37 cellular contexts compared by ENCODE assay signal in the genomic region with DNA sequence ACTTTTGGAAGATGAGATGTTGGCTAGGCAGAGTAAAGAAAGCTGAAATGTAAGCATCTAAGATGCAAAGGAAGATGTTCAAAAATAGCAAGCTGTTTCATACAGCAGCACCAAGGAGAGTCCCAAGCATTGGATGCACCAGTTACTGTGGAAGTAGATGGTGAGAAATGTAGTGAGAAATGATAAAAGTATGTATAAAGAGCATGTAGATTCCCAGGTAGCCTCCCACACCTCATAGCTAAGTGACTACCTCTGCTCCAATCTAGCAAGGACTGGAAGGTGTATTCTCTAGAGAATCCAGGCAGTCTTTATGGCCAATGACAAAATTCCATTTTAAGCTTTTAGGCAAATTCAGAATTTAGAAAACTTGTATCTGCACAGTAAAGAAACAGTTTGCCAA. TPM values are rescaled to one million over a fixed set of nuclear protein-coding genes. Genes with fewer than 3 reads are reported as not detected.
"Had no signal": no experiment of that assay in that cellular context is flagged by ENCODE, and none has a peak within 500 bp of the region (broad histone marks: within the 10 kb centered on the region; RNA-seq: fewer than 3 reads in every experiment).

No MANE protein-coding gene starts in this region.

- H3K4me3 Mint-ChIP-seq: activated B cell treated with CpG ODN at 0.5 μM for 24 hours; activated CD4-positive, alpha-beta memory T cell treated with anti-CD3 and anti-CD28 coated beads for 36 hours; activated CD4-positive, alpha-beta T cell treated with anti-CD3 and anti-CD28 coated beads, Interleukin-2, amount 10 ng/mL, durations not matched to agents 24 days and 14 days; activated CD8-positive, alpha-beta T cell treated with anti-CD3 and anti-CD28 coated beads for 36 hours; activated naive CD4-positive, alpha-beta T cell treated with anti-CD3 and anti-CD28 coated beads, Interleukin-2, amount 10 ng/mL, durations not matched to agents 7 days and 5 days; activated naive CD4-positive, alpha-beta T cell treated with anti-CD3 and anti-CD28 coated beads, Interleukin-2, amount 50 U/mL, for 24 hours; activated naive CD8-positive, alpha-beta T cell; activated naive CD8-positive, alpha-beta T cell treated with anti-CD3 and anti-CD28 coated beads, Interleukin-2, amount 10 ng/mL, durations not matched to agents 7 days and 5 days; activated naive CD8-positive, alpha-beta T cell treated with anti-CD3 and anti-CD28 coated beads, Interleukin-2, amount 50 U/mL, for 24 hours; brain; central memory CD8-positive, alpha-beta T cell; T-cell; T-helper 17 cell; T-helper 2 cell treated with Interferon-gamma antibody and Interleukin-4, amounts not matched to agents 5 μg/mL and 100 μg/mL, for 36 hours had no signal

- ATAC-seq: activated CD8-positive, alpha-beta T cell treated with anti-CD3 and anti-CD28 coated beads for 36 hours; activated naive CD8-positive, alpha-beta T cell treated with anti-CD3 and anti-CD28 coated beads, Interleukin-2, amount 50 U/mL, for 24 hours; T-cell; T-helper 17 cell had no signal

- H3K9me3 ChIP-seq: ascending aorta had no signal

- H3K27me3 Mint-ChIP-seq: activated naive CD4-positive, alpha-beta T cell treated with anti-CD3 and anti-CD28 coated beads, Interleukin-2, amount 10 ng/mL, durations not matched to agents 7 days and 5 days had no signal

- H3K4me1 ChIP-seq: ascending aorta had no signal

- H3K27ac Mint-ChIP-seq: activated B cell treated with CpG ODN at 0.5 μM for 24 hours; activated CD4-positive, alpha-beta memory T cell treated with anti-CD3 and anti-CD28 coated beads for 36 hours; activated CD4-positive, alpha-beta T cell treated with anti-CD3 and anti-CD28 coated beads, Interleukin-2, amount 10 ng/mL, durations not matched to agents 24 days and 14 days; activated CD8-positive, alpha-beta T cell treated with anti-CD3 and anti-CD28 coated beads for 36 hours; activated naive CD4-positive, alpha-beta T cell treated with anti-CD3 and anti-CD28 coated beads, Interleukin-2, amount 10 ng/mL, durations not matched to agents 7 days and 5 days; activated naive CD4-positive, alpha-beta T cell treated with anti-CD3 and anti-CD28 coated beads, Interleukin-2, amount 50 U/mL, for 24 hours; activated naive CD8-positive, alpha-beta T cell; activated naive CD8-positive, alpha-beta T cell treated with anti-CD3 and anti-CD28 coated beads, Interleukin-2, amount 10 ng/mL, durations not matched to agents 7 days and 5 days; activated naive CD8-positive, alpha-beta T cell treated with anti-CD3 and anti-CD28 coated beads, Interleukin-2, amount 50 U/mL, for 24 hours; activated T-helper 2 cell treated with anti-CD3 and anti-CD28 coated beads, Interferon-gamma antibody, Interleukin-2, Interleukin-4, amounts not matched to agents 10 μg/mL and 5 μg/mL and 100 μg/mL, durations not matched to agents 14 hours and 24 hours and 36 hours; brain; T-cell; T-helper 17 cell; T-helper 2 cell treated with Interferon-gamma antibody and Interleukin-4, amounts not matched to agents 5 μg/mL and 100 μg/mL, for 36 hours had no signal

- H3K36me3 Mint-ChIP-seq: activated CD4-positive, alpha-beta memory T cell treated with anti-CD3 and anti-CD28 coated beads for 36 hours; activated naive CD4-positive, alpha-beta T cell treated with anti-CD3 and anti-CD28 coated beads, Interleukin-2, amount 10 ng/mL, durations not matched to agents 7 days and 5 days; activated naive CD4-positive, alpha-beta T cell treated with anti-CD3 and anti-CD28 coated beads, Interleukin-2, amount 50 U/mL, for 24 hours; activated naive CD8-positive, alpha-beta T cell; brain; T-cell had no signal

- H3K36me3 ChIP-seq: ascending aorta, cardiac muscle cell had no signal

- H3K27me3 ChIP-seq: ascending aorta, cardiac muscle cell had no signal

- H3K27ac ChIP-seq: ascending aorta, cardiac muscle cell, VCaP had no signal

- H3K4me1 Mint-ChIP-seq: activated B cell treated with CpG ODN at 0.5 μM for 24 hours; activated CD4-positive, alpha-beta T cell treated with anti-CD3 and anti-CD28 coated beads, Interleukin-2, amount 10 ng/mL, durations not matched to agents 24 days and 14 days; activated naive CD4-positive, alpha-beta T cell treated with anti-CD3 and anti-CD28 coated beads, Interleukin-2, amount 10 ng/mL, durations not matched to agents 7 days and 5 days; activated naive CD8-positive, alpha-beta T cell treated with anti-CD3 and anti-CD28 coated beads, Interleukin-2, amount 10 ng/mL, durations not matched to agents 7 days and 5 days; brain; central memory CD8-positive, alpha-beta T cell; T-cell; T-helper 17 cell had no signal

- H3K9me3 Mint-ChIP-seq: activated CD4-positive, alpha-beta memory T cell treated with anti-CD3 and anti-CD28 coated beads for 36 hours; activated CD4-positive, alpha-beta T cell treated with anti-CD3 and anti-CD28 coated beads, Interleukin-2, amount 10 ng/mL, durations not matched to agents 24 days and 14 days; activated naive CD4-positive, alpha-beta T cell treated with anti-CD3 and anti-CD28 coated beads, Interleukin-2, amount 50 U/mL, for 24 hours; activated naive CD8-positive, alpha-beta T cell treated with anti-CD3 and anti-CD28 coated beads, Interleukin-2, amount 10 ng/mL, durations not matched to agents 7 days and 5 days; activated naive CD8-positive, alpha-beta T cell treated with anti-CD3 and anti-CD28 coated beads, Interleukin-2, amount 50 U/mL, for 24 hours; activated T-helper 2 cell treated with anti-CD3 and anti-CD28 coated beads, Interferon-gamma antibody, Interleukin-2, Interleukin-4, amounts not matched to agents 10 μg/mL and 5 μg/mL and 100 μg/mL, durations not matched to agents 14 hours and 24 hours and 36 hours; central memory CD8-positive, alpha-beta T cell; T-cell; T-helper 2 cell treated with Interferon-gamma antibody and Interleukin-4, amounts not matched to agents 5 μg/mL and 100 μg/mL, for 36 hours had no signal

- DNase-seq: activated B cell treated with CpG ODN at 0.5 μM for 24 hours; activated CD4-positive, alpha-beta memory T cell treated with anti-CD3 and anti-CD28 coated beads for 36 hours; activated CD4-positive, alpha-beta T cell treated with anti-CD3 and anti-CD28 coated beads for 4 hours; activated CD4-positive, alpha-beta T cell treated with anti-CD3 and anti-CD28 coated beads, Interleukin-2, amount 10 ng/mL, durations not matched to agents 24 days and 14 days; activated CD4-positive, alpha-beta T cell treated with anti-CD3 and anti-CD28 coated beads, Interleukin-2, amount 50 U/mL, for 1 hour; activated CD4-positive, alpha-beta T cell treated with anti-CD3 and anti-CD28 coated beads, Interleukin-2, amount 50 U/mL, for 4 hours; activated CD4-positive, CD25-positive, alpha-beta regulatory T cell treated with anti-CD3 and anti-CD28 coated beads, Interleukin-2, amount 50 U/mL, for 72 hours; activated CD8-positive, alpha-beta memory T cell treated with anti-CD3 and anti-CD28 coated beads, Interleukin-2, amount 50 U/mL, for 4 hours; activated CD8-positive, alpha-beta T cell treated with anti-CD3 and anti-CD28 coated beads for 36 hours; activated effector memory CD4-positive, alpha-beta T cell treated with Interleukin-2 at 50 U/mL for 16 hours; activated gamma-delta T cell; activated naive CD4-positive, alpha-beta T cell treated with anti-CD3 and anti-CD28 coated beads, Interleukin-2, amount 10 ng/mL, durations not matched to agents 7 days and 5 days; activated naive CD4-positive, alpha-beta T cell treated with Interleukin-2 at 50 U/mL for 16 hours; activated naive CD8-positive, alpha-beta T cell treated with anti-CD3 and anti-CD28 coated beads, Interleukin-2, amount 10 ng/mL, durations not matched to agents 7 days and 5 days; activated naive CD8-positive, alpha-beta T cell treated with anti-CD3 and anti-CD28 coated beads, Interleukin-2, amount 50 U/mL, for 24 hours; activated T-cell treated with anti-CD3 and anti-CD28 coated beads for 4 hours; activated T-cell treated with anti-CD3 and anti-CD28 coated beads, Interleukin-2, amount 50 U/mL, for 1 hour; activated T-cell treated with anti-CD3 and anti-CD28 coated beads, Interleukin-2, amount 50 U/mL, for 48 hours; amygdala; anterior cingulate cortex; caudate nucleus; cerebellar nuclear complex; T-cell; T-helper 17 cell; T-helper 9 cell had no signal

- H3K4me3 ChIP-seq: ascending aorta, cardiac muscle cell had no signal

RNA-seq across cellular contexts. Expression of a gene that starts 50.9 kb away (rescaled TPM):
- total RNA-seq: activated B cell treated with CpG ODN at 0.5 μM for 24 hours; activated CD4-positive, alpha-beta memory T cell treated with anti-CD3 and anti-CD28 coated beads for 36 hours; activated CD4-positive, alpha-beta T cell treated with anti-CD3 and anti-CD28 coated beads, Interleukin-2, amount 10 ng/mL, durations not matched to agents 24 days and 14 days; activated CD8-positive, alpha-beta memory T cell treated with anti-CD3 and anti-CD28 coated beads for 36 hours; activated CD8-positive, alpha-beta T cell treated with anti-CD3 and anti-CD28 coated beads for 36 hours; activated naive CD8-positive, alpha-beta T cell treated with anti-CD3 and anti-CD28 coated beads, Interleukin-2, amount 10 ng/mL, durations not matched to agents 7 days and 5 days; activated T-helper 2 cell treated with anti-CD3 and anti-CD28 coated beads, Interferon-gamma antibody, Interleukin-2, Interleukin-4, amounts not matched to agents 10 μg/mL and 5 μg/mL and 100 μg/mL, durations not matched to agents 14 hours and 24 hours and 36 hours; ascending aorta; chondrocyte; T-cell; T-helper 1 cell treated with Interleukin-12 subunit alpha and Interleukin-12 subunit beta and Interleukin-4 antibody, amounts not matched to agents 30 ng/mL and 1 ng/mL, for 36 hours; T-helper 17 cell had no signal
- polyA plus RNA-seq: cardiac muscle cell had no signal
